ENCODE assay signal across 16 cellular contexts in genomic region chr16:11130978-11131665, GRCh38.
DNase-seq lines count a peak whose midpoint lies in the region; ATAC-seq and TF ChIP-seq lines count a peak whose summit lies in the region.
"Had no signal": no experiment of that assay in that cellular context is flagged by ENCODE, and none has a peak within 500 bp of the region (broad histone marks: within the 10 kb centered on the region; RNA-seq: fewer than 3 reads in every experiment).

No MANE protein-coding gene starts in this region.

- no TSS peak for BruUV-seq in IMR-90 (replicated peaks; lab: Mats Ljungman, UMichigan)

- intact Hi-C loops in IMR-90 (cut with micrococcal nuclease), result loop anchor here (10.0 kb wide), 1 partner anchor 124 kb away; the partner anchor contains the start of gene SOCS1
- intact Hi-C loops in esophagus muscularis mucosa (cut with DNase I), result loop anchor here (5.0 kb wide), 1 partner anchor 39 kb away; no protein-coding TSS in a partner anchor
- intact Hi-C loops in sigmoid colon (cut with DNase I), result loop anchor here (10.0 kb wide), 1 partner anchor 124 kb away; the partner anchor contains the start of gene SOCS1

- H3K18ac ChIP-seq in IMR-90 (ENCODE audit: low read depth, low read length), result no peak overlapping the region; the same call in 1 of the 2 replicates

- TF ChIP-seq RAD21 in IMR-90 (IDR thresholded peaks at IDR 0.05; ENCODE audit: low read length), result no peak

- H2AK9ac ChIP-seq in IMR-90 (replicated peaks; ENCODE audit: low read depth, low read length, poor library complexity), result no peak overlapping the region

- H3K14ac ChIP-seq in IMR-90 (replicated peaks; ENCODE audit: low read depth, low read length), result no peak overlapping the region

- H2BK5ac ChIP-seq in IMR-90 (ENCODE audit: low read depth, low read length, poor library complexity, severe bottlenecking), result no peak overlapping the region

- dilution Hi-C loops in IMR-90 (cut with HindIII; ENCODE audit: low sequenced_read_pairs, unreplicated experiment), result no loop called here

- 0 out of 2 replicates have a peak overlapping the region, but pooled peaks have one; percentile 26 for H4K91ac ChIP-seq in IMR-90 (ENCODE audit: insufficient read depth, low read depth, low read length)

- 94% methylated on average over 2 of the region's 8 CpGs; no CpG with 5 or more reads in 1 of the 2 experiments for WGBS in IMR-90 (ENCODE audit: extremely low coverage in 2 of 2, insufficient read length in 1 of 2), 2 experiments
- 93% methylated on average over 7 of the region's 8 CpGs for WGBS in esophagus muscularis mucosa
- whole genome bisulfite sequencing in sigmoid colon, 2 donors, result 90 to 92% methylated on average over 8 of the region's 8 CpGs

- CTCF ChIA-PET in IMR-90 (lab: Yijun Ruan, JAX), result no interaction called here

- H3K79me1 ChIP-seq in IMR-90 (ENCODE audit: low read depth in 1 of 2, low read length in 2 of 2), result peaks cover 0 to 25% of the 10 kb centered on the region in 2 experiments

- H3K4me2 ChIP-seq in IMR-90 (ENCODE audit: low read depth, low read length), result no peak overlapping the region

- in situ Hi-C loops in IMR-90 (cut with MboI; ENCODE audit: low sequenced_read_pairs), result no loop called here

- H3K27ac ChIP-seq in IMR-90 (ENCODE audit: insufficient read depth, low read length), result no peak overlapping the region
- H3K27ac ChIP-seq in VCaP, result peak overlapping the region; percentile 64
- H3K27ac ChIP-seq in esophagus muscularis mucosa (replicated peaks in 1 of 4), result peak overlapping the region; percentile 57 to 79 (median 68)
- H3K27ac ChIP-seq in sigmoid colon, result peak overlapping the region; percentile 78 to 86 (median 82)
- H3K27ac ChIP-seq: dorsolateral prefrontal cortex, SJSA1, suprapubic skin had no signal

- no peak overlapping the region for H3K56ac ChIP-seq in IMR-90 (ENCODE audit: extremely low read depth, insufficient read depth, low read length)

- H4K5ac ChIP-seq in IMR-90 (ENCODE audit: low read depth, low read length), result no peak overlapping the region

- no peak overlapping the region for H3K23ac ChIP-seq in IMR-90 (ENCODE audit: low read depth, low read length)

- H3K9me1 ChIP-seq in IMR-90 (ENCODE audit: insufficient read depth, low read length), result peaks cover 33% of the 10 kb centered on the region

- no peak for ATAC-seq in IMR-90 (ENCODE audit: low read depth)
- ATAC-seq in HG02678 (IDR thresholded peaks at IDR 0.05; ENCODE audit: unreplicated experiment), result no peak
- ATAC-seq in GM18870 (IDR thresholded peaks at IDR 0.05; ENCODE audit: unreplicated experiment), result no peak

- H2BK20ac ChIP-seq in IMR-90 (ENCODE audit: low read depth, low read length), result no peak overlapping the region

- no peak overlapping the region for H3K9ac ChIP-seq in IMR-90 (ENCODE audit: low read depth, low read length)

- peak overlapping the region; percentile 84 for H2AK5ac ChIP-seq in IMR-90 (ENCODE audit: low read depth, low read length)

- DNase-seq in IMR-90 (no peak), esophagus muscularis mucosa (ENCODE audit: extremely low spot score) (no peak), sigmoid colon (peak; percentile 62), cerebellum (ENCODE audit: low spot score) (no peak)
- DNase-seq: activated CD8-positive, alpha-beta memory T cell treated with anti-CD3 and anti-CD28 coated beads for 24 hours; activated gamma-delta T cell; BE2C; dorsolateral prefrontal cortex; mucosa of descending colon; NCI-H1694 treated with DMSO at 0.1 percent for 48 hours; NCI-H446 treated with DMSO at 0.1 percent for 48 hours had no signal

- H2BK120ac ChIP-seq in IMR-90 (ENCODE audit: low read depth, low read length), result peak overlapping the region; percentile 12; the same call in 1 of the 2 replicates

- H3K4me3 ChIP-seq in IMR-90 (ENCODE audit: insufficient read depth, low read depth, low read length) (no peak overlapping the region), esophagus muscularis mucosa (no peak overlapping the region), sigmoid colon (no peak overlapping the region)
- H3K4me3 ChIP-seq: dorsolateral prefrontal cortex, mucosa of descending colon, SJSA1, suprapubic skin had no signal

- H3K4me1 ChIP-seq in IMR-90 (ENCODE audit: control insufficient read depth, insufficient read depth, low read length), result peaks cover 39% of the 10 kb centered on the region
- peaks cover 70 to 78% (median 72%) of the 10 kb centered on the region in 4 donors for H3K4me1 ChIP-seq in esophagus muscularis mucosa
- H3K4me1 ChIP-seq in sigmoid colon, result peaks cover 0 to 79% (median 71%) of the 10 kb centered on the region in 4 donors

- no peak overlapping the region for H4K8ac ChIP-seq in IMR-90 (ENCODE audit: low read depth in 2 of 2, low read length in 2 of 2)

- TF ChIP-seq POLR2A in IMR-90 (IDR thresholded peaks at IDR 0.05; ENCODE audit: low read depth, low read length), result no peak
- no peak for TF ChIP-seq POLR2A in esophagus muscularis mucosa (IDR thresholded peaks at IDR 0.05; ENCODE audit: low read depth)
- no peak for TF ChIP-seq POLR2A in sigmoid colon (IDR thresholded peaks at IDR 0.05)

- H3K36me3 ChIP-seq in IMR-90 (ENCODE audit: control insufficient read depth, insufficient read depth, low read length) (peaks cover 3% of the 10 kb centered on the region; the same call in 1 of the 2 replicates), esophagus muscularis mucosa (peaks cover 0 to 18% (median 6%) of the 10 kb centered on the region in 4 donors), sigmoid colon (peaks cover 0 to 6% (median 0%) of the 10 kb centered on the region in 4 donors)

- no peak overlapping the region for H2AFZ ChIP-seq in IMR-90 (replicated peaks; ENCODE audit: low read length, poor library complexity)

- TF ChIP-seq CTCF in IMR-90 (conservative IDR thresholded peaks at IDR 0.05; ENCODE audit: low read depth, low read length) (no peak), VCaP (conservative IDR thresholded peaks at IDR 0.05) (no peak), esophagus muscularis mucosa (IDR thresholded peaks at IDR 0.05) (no peak), sigmoid colon (IDR thresholded peaks at IDR 0.05) (no peak)

- H4K20me1 ChIP-seq in IMR-90 (ENCODE audit: insufficient read depth, low read length), result no peaks in the 10 kb centered on the region

- POLR2A ChIA-PET in IMR-90 (lab: Charles Lee; ENCODE audit: unreplicated experiment), result no interaction called here

- TF ChIP-seq EP300 in esophagus muscularis mucosa (IDR thresholded peaks at IDR 0.05), result no peak
- TF ChIP-seq EP300 in sigmoid colon (IDR thresholded peaks at IDR 0.05), result no peak

- no peaks in the 10 kb centered on the region for H3K9me3 ChIP-seq in IMR-90 (ENCODE audit: control insufficient read depth, insufficient read depth, low read length)
- H3K9me3 ChIP-seq in esophagus muscularis mucosa, result no peaks in the 10 kb centered on the region
- H3K9me3 ChIP-seq in sigmoid colon, result no peaks in the 10 kb centered on the region
- H3K9me3 ChIP-seq: BE2C, mucosa of descending colon, SJSA1, suprapubic skin had no signal

- H3K4ac ChIP-seq in IMR-90 (ENCODE audit: low read depth, low read length), result peak overlapping the region; percentile 46

- H2BK15ac ChIP-seq in IMR-90 (ENCODE audit: low read depth, low read length), result peak overlapping the region; percentile 33; the same call in 1 of the 3 replicates

- H3K27me3 ChIP-seq in IMR-90 (ENCODE audit: control insufficient read depth, insufficient read depth, low read length) (no peaks in the 10 kb centered on the region), esophagus muscularis mucosa (no peaks in the 10 kb centered on the region), sigmoid colon (no peaks in the 10 kb centered on the region)
- H3K27me3 ChIP-seq: BE2C, dorsolateral prefrontal cortex, SJSA1, suprapubic skin had no signal

TF ChIP-seq in IMR-90, 13 proteins besides CTCF, POLR2A, EP300 and RAD21:
- TF ChIP-seq MAFK (IDR thresholded peaks at IDR 0.05; ENCODE audit: low read depth, low read length), result no peak
- TF ChIP-seq USF2 (IDR thresholded peaks at IDR 0.05; ENCODE audit: low read depth, low read length), result no peak
TF ChIP-seq in IMR-90: peak in this region for 0.
